Comparison of ENCODE assay signal across 8 cellular contexts in genomic region chr5:134586866-134587524, GRCh38. TPM values are rescaled to one million over a fixed set of nuclear protein-coding genes. Genes with fewer than 3 reads are reported as not detected.
DNase-seq lines count a peak whose midpoint lies in the region; ATAC-seq and TF ChIP-seq lines count a peak whose summit lies in the region.

No MANE protein-coding gene starts in this region.

- peaks cover under 1% of the 10 kb centered on the region; the same call in 1 of the 2 replicates for H4K20me1 ChIP-seq in DND-41 (ENCODE audit: insufficient read depth, low read length)

- peak overlapping the region; percentile 73 for H2AFZ ChIP-seq in DND-41 (ENCODE audit: low read depth, low read length)

- H3K79me2 ChIP-seq in DND-41 (ENCODE audit: insufficient read depth, low read length), result no peaks in the 10 kb centered on the region

- H3K4me1 ChIP-seq in DND-41 (ENCODE audit: insufficient read depth, low read length), result peaks cover 4% of the 10 kb centered on the region
- H3K4me1 ChIP-seq in cardiac muscle cell (ENCODE audit: low read depth), result peaks cover 6% of the 10 kb centered on the region

- no peak overlapping the region for H3K27ac Mint-ChIP-seq in activated naive CD4-positive, alpha-beta T cell treated with anti-CD3 and anti-CD28 coated beads, Interleukin-2, amount 10 ng/mL, durations not matched to agents 7 days and 5 days
- H3K27ac Mint-ChIP-seq in type B pancreatic cell, result peak overlapping the region; percentile 30

- H3K9me3 Mint-ChIP-seq in activated naive CD4-positive, alpha-beta T cell treated with anti-CD3 and anti-CD28 coated beads, Interleukin-2, amount 10 ng/mL, durations not matched to agents 7 days and 5 days, result no peaks in the 10 kb centered on the region
- H3K9me3 Mint-ChIP-seq in type B pancreatic cell, result no peaks in the 10 kb centered on the region

- peak; percentile 93 for ATAC-seq in DND-41 (ENCODE audit: insufficient read depth, low read depth)
- ATAC-seq in GM21619 (IDR thresholded peaks at IDR 0.05; ENCODE audit: unreplicated experiment), result peak; percentile 84
- peak; percentile 97 for ATAC-seq in SK-N-SH treated with all-trans-retinoic acid at 6 μM for 48 hours

- no peak overlapping the region for H3K9ac ChIP-seq in DND-41 (ENCODE audit: low read depth, low read length)

- H3K4me1 Mint-ChIP-seq in activated naive CD4-positive, alpha-beta T cell treated with anti-CD3 and anti-CD28 coated beads, Interleukin-2, amount 10 ng/mL, durations not matched to agents 7 days and 5 days, result peaks cover 9% of the 10 kb centered on the region
- peaks cover 7% of the 10 kb centered on the region for H3K4me1 Mint-ChIP-seq in type B pancreatic cell (ENCODE audit: unreplicated experiment)

- peak; percentile 86 for DNase-seq in DND-41
- peak; percentile 91 to 92 for DNase-seq in Kasumi-1 (lab: John Stamatoyannopoulos, UW)
- peak; percentile 90 for DNase-seq in activated naive CD4-positive, alpha-beta T cell treated with anti-CD3 and anti-CD28 coated beads, Interleukin-2, amount 10 ng/mL, durations not matched to agents 7 days and 5 days
- peak; percentile 76 to 84 for DNase-seq in cardiac muscle cell (ENCODE audit: low read depth in 1 of 2, low spot score in 1 of 2)
- peak; percentile 56 to 96 (median 80) for DNase-seq in posterior cingulate gyrus
- no peak for DNase-seq in type B pancreatic cell (ENCODE audit: extremely low spot score, unreplicated experiment)

- intact Hi-C loops in posterior cingulate gyrus (cut with DNase I), result loop anchor here (2.0 to 10.0 kb wide), 3 partner anchors 212 to 402 kb away; partner anchors contain the start of gene UBE2B

- H3K4me3 ChIP-seq in DND-41 (ENCODE audit: low read depth in 1 of 2, low read length in 2 of 2) (no peak overlapping the region), cardiac muscle cell (no peak overlapping the region)

- H3K27me3 Mint-ChIP-seq in activated naive CD4-positive, alpha-beta T cell treated with anti-CD3 and anti-CD28 coated beads, Interleukin-2, amount 10 ng/mL, durations not matched to agents 7 days and 5 days, result no peaks in the 10 kb centered on the region
- H3K27me3 Mint-ChIP-seq in type B pancreatic cell, result no peaks in the 10 kb centered on the region

- no peaks in the 10 kb centered on the region for H3K36me3 Mint-ChIP-seq in activated naive CD4-positive, alpha-beta T cell treated with anti-CD3 and anti-CD28 coated beads, Interleukin-2, amount 10 ng/mL, durations not matched to agents 7 days and 5 days
- no peaks in the 10 kb centered on the region for H3K36me3 Mint-ChIP-seq in type B pancreatic cell

- CTCF ChIA-PET in activated naive CD4-positive, alpha-beta T cell treated with anti-CD3 and anti-CD28 coated beads, Interleukin-2, amount 10 ng/mL, durations not matched to agents 7 days and 5 days (lab: Charles Lee), result interaction anchor here (0.6 to 4.5 kb wide), 81 partner anchors 8 to 543 kb away, joined by 3 to 80 read pairs (median 4); partner anchors contain the start of genes CAMLG, CDKN2AIPNL, JADE2 and PPP2CA

- H3K4me2 ChIP-seq in DND-41 (ENCODE audit: insufficient read depth, low read length), result 0 out of 2 replicates have a peak overlapping the region, but pooled peaks have one; percentile 10

- peak; percentile 93 for TF ChIP-seq CTCF in DND-41 (IDR thresholded peaks at IDR 0.05; ENCODE audit: borderline replicate concordance, extremely low read depth, low read length, poor library complexity, severe bottlenecking)
- peak; percentile 83 for TF ChIP-seq CTCF in cardiac muscle cell (IDR thresholded peaks at IDR 0.05; ENCODE audit: low read depth, low read length)
- TF ChIP-seq CTCF in type B pancreatic cell (conservative IDR thresholded peaks at IDR 0.05), result peak; percentile 77

- H3K27me3 ChIP-seq in DND-41 (ENCODE audit: insufficient read depth, low read length, poor library complexity), result no peaks in the 10 kb centered on the region
- no peaks in the 10 kb centered on the region for H3K27me3 ChIP-seq in cardiac muscle cell

- H3K9me3 ChIP-seq in DND-41 (ENCODE audit: insufficient read depth, low read length, severe bottlenecking), result no peaks in the 10 kb centered on the region
- H3K9me3 ChIP-seq in cardiac muscle cell (ENCODE audit: low read depth), result no peaks in the 10 kb centered on the region

- H3K27ac ChIP-seq in DND-41 (ENCODE audit: low read length) (no peak overlapping the region), cardiac muscle cell (no peak overlapping the region)

- H3K36me3 ChIP-seq in DND-41 (ENCODE audit: insufficient read depth, low read length) (no peaks in the 10 kb centered on the region), cardiac muscle cell (no peaks in the 10 kb centered on the region)

- no peak overlapping the region for H3K4me3 Mint-ChIP-seq in activated naive CD4-positive, alpha-beta T cell treated with anti-CD3 and anti-CD28 coated beads, Interleukin-2, amount 10 ng/mL, durations not matched to agents 7 days and 5 days
- no peak overlapping the region for H3K4me3 Mint-ChIP-seq in type B pancreatic cell

TF ChIP-seq in SK-N-SH treated with all-trans-retinoic acid at 6 μM for 48 hours, 23 proteins besides CTCF, POLR2A, EP300 and RAD21:
- TF ChIP-seq ISL1 (CRISPR knock-in tag; IDR thresholded peaks at IDR 0.05) (no peak), ARNTL (CRISPR knock-in tag; IDR thresholded peaks at IDR 0.05; ENCODE audit: borderline replicate concordance, low read depth) (no peak), POU6F1 (CRISPR knock-in tag; IDR thresholded peaks at IDR 0.05; ENCODE audit: borderline replicate concordance, low read depth) (no peak), TCF4 (CRISPR knock-in tag; IDR thresholded peaks at IDR 0.05; ENCODE audit: borderline replicate concordance) (no peak), CREB5 (CRISPR knock-in tag; IDR thresholded peaks at IDR 0.05; ENCODE audit: low read depth) (no peak), CSRNP3 (CRISPR knock-in tag; IDR thresholded peaks at IDR 0.05) (no peak), CSDC2 (CRISPR knock-in tag; IDR thresholded peaks at IDR 0.05) (no peak), ZC3H10 (CRISPR knock-in tag; IDR thresholded peaks at IDR 0.05) (no peak), ZFP30 (CRISPR knock-in tag; IDR thresholded peaks at IDR 0.05) (no peak)
TF ChIP-seq in SK-N-SH treated with all-trans-retinoic acid at 6 μM for 48 hours: peak in this region for 0.

RNA-seq across cellular contexts. Expression of gene SAR1B, which starts 45.6 kb away (rescaled TPM):
- total RNA-seq in cardiac muscle cell, result 53.6 and 60.2 TPM in 2 replicates
- 40.5 and 45.5 TPM in 2 replicates for polyA plus RNA-seq in cardiac muscle cell
- total RNA-seq in type B pancreatic cell (ENCODE audit: low replicate concordance), result 56.9 and 67.5 TPM in 2 replicates
